In genomic region chr18:55430026-55430425, GRCh38 we compare ENCODE assay signal across 1 cellular context.
TF ChIP-seq lines count a peak whose summit lies in the region.

No MANE protein-coding gene starts in this region.

TF ChIP-seq in SK-N-SH treated with all-trans-retinoic acid at 6 μM for 48 hours, 23 proteins besides CTCF, POLR2A, EP300 and RAD21 (continued from another document):
- no peak for TF ChIP-seq ZC3H10 (CRISPR knock-in tag; IDR thresholded peaks at IDR 0.05)
- peak; percentile 38 for TF ChIP-seq ISL1 (CRISPR knock-in tag; IDR thresholded peaks at IDR 0.05)
